1 cellular context compared by ENCODE assay signal in the genomic region with DNA sequence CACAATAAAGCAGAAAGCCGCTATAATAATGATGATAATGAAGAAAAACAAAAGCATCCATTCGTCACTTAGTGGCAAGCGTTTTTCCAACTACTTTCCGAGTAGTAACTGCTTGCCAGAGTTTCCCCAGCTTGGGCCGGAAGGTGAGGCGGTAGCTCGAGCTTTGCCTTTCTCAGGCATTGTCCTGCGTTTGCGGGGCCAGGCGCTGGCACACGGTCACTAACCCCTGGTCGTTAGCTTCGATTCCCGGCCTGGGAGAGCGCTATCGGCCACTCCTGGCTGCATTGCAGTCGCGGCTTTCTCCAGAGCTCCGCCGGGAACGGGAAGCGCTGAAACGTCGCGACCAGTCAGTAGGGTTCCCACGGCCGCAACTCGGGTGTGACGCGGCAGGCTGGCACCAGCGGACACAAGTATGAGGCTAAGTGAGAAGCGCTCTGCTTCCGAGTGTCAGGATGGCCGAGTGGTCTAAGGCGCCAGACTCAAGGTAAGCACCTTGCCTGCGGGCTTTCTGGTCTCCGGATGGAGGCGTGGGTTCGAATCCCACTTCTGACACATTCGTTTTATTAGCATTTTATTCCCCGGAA.
A peak's percentile ranks its signal among the peaks of the same experiment; 100 is the strongest.
TF ChIP-seq lines count a peak whose summit lies in the region.

No MANE protein-coding gene starts in this region.

TF ChIP-seq in HepG2, 621 proteins besides CTCF, POLR2A, EP300 and RAD21 (continued from another document and continues in another):
- TF ChIP-seq, protein P1, sequence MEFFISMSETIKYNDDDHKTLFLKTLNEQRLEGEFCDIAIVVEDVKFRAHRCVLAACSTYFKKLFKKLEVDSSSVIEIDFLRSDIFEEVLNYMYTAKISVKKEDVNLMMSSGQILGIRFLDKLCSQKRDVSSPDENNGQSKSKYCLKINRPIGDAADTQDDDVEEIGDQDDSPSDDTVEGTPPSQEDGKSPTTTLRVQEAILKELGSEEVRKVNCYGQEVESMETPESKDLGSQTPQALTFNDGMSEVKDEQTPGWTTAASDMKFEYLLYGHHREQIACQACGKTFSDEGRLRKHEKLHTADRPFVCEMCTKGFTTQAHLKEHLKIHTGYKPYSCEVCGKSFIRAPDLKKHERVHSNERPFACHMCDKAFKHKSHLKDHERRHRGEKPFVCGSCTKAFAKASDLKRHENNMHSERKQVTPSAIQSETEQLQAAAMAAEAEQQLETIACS (CRISPR knock-in tag; IDR thresholded peaks at IDR 0.05): no peak
- peak; percentile 11; the same call in 1 of the 2 replicates for TF ChIP-seq ISL2 (CRISPR knock-in tag; IDR thresholded peaks at IDR 0.05)
- TF ChIP-seq, protein P2, sequence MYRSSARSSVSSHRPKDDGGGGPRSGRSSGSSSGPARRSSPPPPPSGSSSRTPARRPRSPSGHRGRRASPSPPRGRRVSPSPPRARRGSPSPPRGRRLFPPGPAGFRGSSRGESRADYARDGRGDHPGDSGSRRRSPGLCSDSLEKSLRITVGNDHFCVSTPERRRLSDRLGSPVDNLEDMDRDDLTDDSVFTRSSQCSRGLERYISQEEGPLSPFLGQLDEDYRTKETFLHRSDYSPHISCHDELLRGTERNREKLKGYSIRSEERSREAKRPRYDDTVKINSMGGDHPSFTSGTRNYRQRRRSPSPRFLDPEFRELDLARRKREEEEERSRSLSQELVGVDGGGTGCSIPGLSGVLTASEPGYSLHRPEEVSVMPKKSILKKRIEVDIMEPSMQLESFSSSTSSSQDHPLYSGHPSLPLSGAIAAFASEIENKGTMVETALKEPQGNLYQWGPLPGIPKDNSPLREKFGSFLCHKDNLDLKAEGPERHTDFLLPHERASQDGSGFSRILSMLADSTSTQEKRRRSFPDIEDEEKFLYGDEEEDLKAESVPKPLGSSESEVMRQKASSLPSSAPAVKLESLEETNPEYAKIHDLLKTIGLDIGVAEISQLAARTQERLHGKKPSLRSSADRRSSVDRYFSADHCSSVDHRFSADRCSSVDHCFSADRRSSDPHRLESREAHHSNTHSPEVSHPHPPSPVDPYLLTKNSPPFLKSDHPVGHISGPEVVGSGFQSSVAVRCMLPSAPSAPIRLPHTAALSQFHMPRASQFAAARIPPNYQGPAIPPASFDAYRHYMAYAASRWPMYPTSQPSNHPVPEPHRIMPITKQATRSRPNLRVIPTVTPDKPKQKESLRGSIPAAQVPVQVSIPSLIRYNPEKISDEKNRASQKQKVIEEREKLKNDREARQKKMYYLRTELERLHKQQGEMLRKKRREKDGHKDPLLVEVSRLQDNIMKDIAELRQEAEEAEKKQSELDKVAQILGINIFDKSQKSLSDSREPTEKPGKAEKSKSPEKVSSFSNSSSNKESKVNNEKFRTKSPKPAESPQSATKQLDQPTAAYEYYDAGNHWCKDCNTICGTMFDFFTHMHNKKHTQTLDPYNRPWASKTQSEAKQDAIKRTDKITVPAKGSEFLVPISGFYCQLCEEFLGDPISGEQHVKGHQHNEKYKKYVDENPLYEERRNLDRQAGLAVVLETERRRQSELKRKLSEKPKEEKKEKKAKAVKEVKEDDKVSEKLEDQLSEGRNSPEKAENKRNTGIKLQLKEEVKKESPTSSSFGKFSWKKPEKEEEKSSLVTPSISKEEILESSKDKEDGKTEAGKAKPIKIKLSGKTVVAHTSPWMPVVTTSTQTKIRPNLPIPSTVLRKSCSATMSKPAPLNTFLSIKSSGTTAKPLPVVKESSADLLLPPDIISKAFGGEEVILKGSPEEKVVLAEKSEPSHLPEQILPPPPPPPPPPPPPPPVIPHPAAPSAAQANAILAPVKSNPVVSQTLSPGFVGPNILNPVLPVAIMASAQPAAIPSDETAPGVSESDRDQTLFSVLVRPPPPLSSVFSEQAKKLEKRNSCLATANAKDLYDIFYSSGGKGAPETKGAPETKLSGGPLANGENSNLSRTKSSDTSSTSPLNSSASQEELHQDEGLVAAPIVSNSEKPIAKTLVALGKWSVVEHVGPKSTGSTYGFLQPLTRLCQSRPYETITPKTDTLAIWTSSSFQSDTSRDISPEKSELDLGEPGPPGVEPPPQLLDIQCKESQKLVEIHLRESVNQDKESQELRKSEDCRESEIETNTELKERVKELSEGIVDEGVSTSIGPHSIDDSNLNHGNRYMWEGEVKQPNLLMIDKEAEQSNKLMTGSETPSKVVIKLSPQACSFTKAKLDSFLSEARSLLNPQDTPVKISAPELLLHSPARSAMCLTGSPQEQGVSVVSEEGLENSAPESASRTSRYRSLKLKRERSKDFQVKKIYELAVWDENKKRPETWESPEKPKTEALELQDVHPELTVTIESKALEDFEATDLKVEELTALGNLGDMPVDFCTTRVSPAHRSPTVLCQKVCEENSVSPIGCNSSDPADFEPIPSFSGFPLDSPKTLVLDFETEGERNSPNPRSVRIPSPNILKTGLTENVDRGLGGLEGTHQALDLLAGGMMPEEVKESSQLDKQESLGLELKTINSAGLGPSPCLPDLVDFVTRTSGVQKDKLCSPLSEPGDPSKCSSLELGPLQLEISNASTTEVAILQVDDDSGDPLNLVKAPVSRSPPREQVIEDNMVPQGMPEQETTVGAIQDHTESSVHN (CRISPR knock-in tag; IDR thresholded peaks at IDR 0.05): 0 out of 2 replicates have a peak, but pooled peaks have one; percentile 61
- no peak for TF ChIP-seq SP1 (IDR thresholded peaks at IDR 0.05)
- TF ChIP-seq SP1 (CRISPR knock-in tag; IDR thresholded peaks at IDR 0.05): peak; percentile 38; the same call in 1 of the 2 replicates
- peak; percentile 42; the same call in 1 of the 2 replicates for TF ChIP-seq ZNF766 (CRISPR knock-in tag; IDR thresholded peaks at IDR 0.05; ENCODE audit: borderline replicate concordance)
- TF ChIP-seq GATAD1 (CRISPR knock-in tag; IDR thresholded peaks at IDR 0.05): peak; percentile 49; the same call in 1 of the 2 replicates
- TF ChIP-seq, protein P3, sequence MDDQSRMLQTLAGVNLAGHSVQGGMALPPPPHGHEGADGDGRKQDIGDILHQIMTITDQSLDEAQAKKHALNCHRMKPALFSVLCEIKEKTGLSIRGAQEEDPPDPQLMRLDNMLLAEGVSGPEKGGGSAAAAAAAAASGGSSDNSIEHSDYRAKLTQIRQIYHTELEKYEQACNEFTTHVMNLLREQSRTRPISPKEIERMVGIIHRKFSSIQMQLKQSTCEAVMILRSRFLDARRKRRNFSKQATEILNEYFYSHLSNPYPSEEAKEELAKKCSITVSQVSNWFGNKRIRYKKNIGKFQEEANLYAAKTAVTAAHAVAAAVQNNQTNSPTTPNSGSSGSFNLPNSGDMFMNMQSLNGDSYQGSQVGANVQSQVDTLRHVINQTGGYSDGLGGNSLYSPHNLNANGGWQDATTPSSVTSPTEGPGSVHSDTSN (CRISPR knock-in tag; IDR thresholded peaks at IDR 0.05; ENCODE audit: borderline replicate concordance): no peak
- 0 out of 2 replicates have a peak, but pooled peaks have one; percentile 1 for TF ChIP-seq DR1 (CRISPR knock-in tag; IDR thresholded peaks at IDR 0.05)
- TF ChIP-seq, protein P4, sequence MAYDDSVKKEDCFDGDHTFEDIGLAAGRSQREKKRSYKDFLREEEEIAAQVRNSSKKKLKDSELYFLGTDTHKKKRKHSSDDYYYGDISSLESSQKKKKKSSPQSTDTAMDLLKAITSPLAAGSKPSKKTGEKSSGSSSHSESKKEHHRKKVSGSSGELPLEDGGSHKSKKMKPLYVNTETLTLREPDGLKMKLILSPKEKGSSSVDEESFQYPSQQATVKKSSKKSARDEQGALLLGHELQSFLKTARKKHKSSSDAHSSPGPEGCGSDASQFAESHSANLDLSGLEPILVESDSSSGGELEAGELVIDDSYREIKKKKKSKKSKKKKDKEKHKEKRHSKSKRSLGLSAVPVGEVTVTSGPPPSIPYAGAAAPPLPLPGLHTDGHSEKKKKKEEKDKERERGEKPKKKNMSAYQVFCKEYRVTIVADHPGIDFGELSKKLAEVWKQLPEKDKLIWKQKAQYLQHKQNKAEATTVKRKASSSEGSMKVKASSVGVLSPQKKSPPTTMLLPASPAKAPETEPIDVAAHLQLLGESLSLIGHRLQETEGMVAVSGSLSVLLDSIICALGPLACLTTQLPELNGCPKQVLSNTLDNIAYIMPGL (CRISPR knock-in tag; IDR thresholded peaks at IDR 0.05; ENCODE audit: borderline replicate concordance in 1 of 2, low read depth in 1 of 2): peak; percentile 99 to 100
- TF ChIP-seq MED13 (CRISPR knock-in tag; IDR thresholded peaks at IDR 0.05): no peak; the same call in 1 of the 2 replicates
- TF ChIP-seq NBN (conservative IDR thresholded peaks at IDR 0.05): no peak
- 0 out of 2 replicates have a peak, but pooled peaks have one; percentile 11 for TF ChIP-seq ZNF510 (CRISPR knock-in tag; IDR thresholded peaks at IDR 0.05; ENCODE audit: low read depth)
- peak; percentile 16; the same call in 1 of the 2 replicates for TF ChIP-seq ZFP36L2 (CRISPR knock-in tag; IDR thresholded peaks at IDR 0.05)
- TF ChIP-seq ZNF335 (CRISPR knock-in tag; IDR thresholded peaks at IDR 0.05): no peak
- TF ChIP-seq ZNF260 (CRISPR knock-in tag; IDR thresholded peaks at IDR 0.05; ENCODE audit: borderline replicate concordance, low read depth): no peak
- no peak for TF ChIP-seq PRPF4 (IDR thresholded peaks at IDR 0.05; ENCODE audit: low read depth, low read length, poor library complexity, severe bottlenecking)
- TF ChIP-seq RNF2 (conservative IDR thresholded peaks at IDR 0.05; ENCODE audit: low read depth): peak; percentile 36; the same call in 1 of the 2 replicates
- no peak for TF ChIP-seq CENPT (CRISPR knock-in tag; IDR thresholded peaks at IDR 0.05; ENCODE audit: low read depth)
- no peak; the same call in 1 of the 2 replicates for TF ChIP-seq ZBTB7B (CRISPR knock-in tag; IDR thresholded peaks at IDR 0.05)
- no peak for TF ChIP-seq ZFP36L1 (CRISPR knock-in tag; IDR thresholded peaks at IDR 0.05)
- TF ChIP-seq ZFP37 (CRISPR knock-in tag; IDR thresholded peaks at IDR 0.05; ENCODE audit: borderline replicate concordance): no peak
- TF ChIP-seq ZNF619 (CRISPR knock-in tag; IDR thresholded peaks at IDR 0.05): 0 out of 2 replicates have a peak, but pooled peaks have one; percentile 37
- no peak; the same call in 1 of the 2 replicates for TF ChIP-seq ZNF556 (CRISPR knock-in tag; IDR thresholded peaks at IDR 0.05; ENCODE audit: borderline replicate concordance)
- peak; percentile 60; the same call in 1 of the 2 replicates for TF ChIP-seq SAFB2 (CRISPR knock-in tag; IDR thresholded peaks at IDR 0.05; ENCODE audit: borderline replicate concordance, low read depth)
- 0 out of 2 replicates have a peak, but pooled peaks have one; percentile 39 for TF ChIP-seq FOXO1 (CRISPR knock-in tag; IDR thresholded peaks at IDR 0.05)
- TF ChIP-seq, protein P5, sequence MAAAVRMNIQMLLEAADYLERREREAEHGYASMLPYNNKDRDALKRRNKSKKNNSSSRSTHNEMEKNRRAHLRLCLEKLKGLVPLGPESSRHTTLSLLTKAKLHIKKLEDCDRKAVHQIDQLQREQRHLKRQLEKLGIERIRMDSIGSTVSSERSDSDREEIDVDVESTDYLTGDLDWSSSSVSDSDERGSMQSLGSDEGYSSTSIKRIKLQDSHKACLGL (CRISPR knock-in tag; IDR thresholded peaks at IDR 0.05): peak; percentile 82
- no peak; the same call in 1 of the 2 replicates for TF ChIP-seq MIER3 (CRISPR knock-in tag; IDR thresholded peaks at IDR 0.05; ENCODE audit: borderline replicate concordance)
- no peak for TF ChIP-seq SOX6 (IDR thresholded peaks at IDR 0.05)
- peak; percentile 77 for TF ChIP-seq SOX6 (CRISPR knock-in tag; IDR thresholded peaks at IDR 0.05)
- no peak; the same call in 1 of the 2 replicates for TF ChIP-seq SPEN (CRISPR knock-in tag; IDR thresholded peaks at IDR 0.05; ENCODE audit: low read depth)
- peak; percentile 72 for TF ChIP-seq ZNF772 (CRISPR knock-in tag; IDR thresholded peaks at IDR 0.05)
- TF ChIP-seq ZBTB3 (CRISPR knock-in tag; IDR thresholded peaks at IDR 0.05; ENCODE audit: borderline replicate concordance, low read depth): no peak; the same call in 1 of the 2 replicates
- no peak for TF ChIP-seq SRSF4 (IDR thresholded peaks at IDR 0.05; ENCODE audit: low read depth, low read length, poor library complexity, severe bottlenecking)
- TF ChIP-seq ZSCAN29 (CRISPR knock-in tag; conservative IDR thresholded peaks at IDR 0.05): no peak
- TF ChIP-seq CEBPG (CRISPR knock-in tag; IDR thresholded peaks at IDR 0.05): no peak; the same call in 1 of the 2 replicates
- TF ChIP-seq MYC (CRISPR knock-in tag; IDR thresholded peaks at IDR 0.05; ENCODE audit: borderline replicate concordance): peak; percentile 61; the same call in 1 of the 2 replicates
